In the genomic region with DNA sequence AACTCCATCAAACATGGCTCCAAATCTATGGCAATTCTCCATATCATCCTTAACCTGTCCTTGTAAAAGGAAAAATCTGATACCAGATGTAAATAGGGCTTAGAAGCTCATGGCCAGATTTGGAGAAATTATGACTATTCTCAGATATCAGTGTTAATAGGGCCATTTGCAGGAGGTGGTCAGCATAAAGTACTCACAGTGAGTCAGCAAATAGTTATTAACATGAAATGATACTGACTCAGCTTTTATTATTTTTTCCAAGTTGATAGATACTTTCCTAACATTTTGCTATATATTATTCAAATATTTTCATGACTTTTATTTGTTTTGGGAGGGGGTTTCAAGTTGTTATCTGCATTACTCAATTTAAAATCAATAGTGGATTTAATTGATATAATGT, we compare ENCODE assay signal across 23 cellular contexts. TPM values are rescaled to one million over a fixed set of nuclear protein-coding genes. Genes with fewer than 3 reads are reported as not detected.
DNase-seq lines count a peak whose midpoint lies in the region; ATAC-seq, FAIRE-seq and TF ChIP-seq lines count a peak whose summit lies in the region.
"Had no signal": no experiment of that assay in that cellular context is flagged by ENCODE, and none has a peak within 500 bp of the region (broad histone marks: within the 10 kb centered on the region; RNA-seq: fewer than 3 reads in every experiment).

No MANE protein-coding gene starts in this region.

- no peak overlapping the region for H3K4me3 ChIP-seq in endothelial cell of umbilical vein (replicated peaks in 1 of 3; ENCODE audit: insufficient read depth in 1 of 3, low read depth in 1 of 3, low read length in 3 of 3)
- H3K4me3 ChIP-seq in coronary artery = no peak overlapping the region

- no peaks in the 10 kb centered on the region for H3K79me2 ChIP-seq in endothelial cell of umbilical vein (ENCODE audit: control insufficient read depth, insufficient read depth, low read length)

- CTCF ChIA-PET in endothelial cell of umbilical vein (lab: Charles Lee) = no interaction called here

- no peak for ATAC-seq in esophagus mucosa

- dilution Hi-C loops in endothelial cell of umbilical vein (cut with MboI; ENCODE audit: extremely low pct_ligation_motif_present, low sequenced_read_pairs) = no loop called here

- DNase-seq in EL (peak; percentile 8), HCEC 1CT (peak; percentile 39), endothelial cell of umbilical vein (ENCODE audit: low read depth, low spot score) (no peak), NCI-H524 treated with DMSO at 0.1 percent for 48 hours (lab: John Stamatoyannopoulos, UW) (no peak), coronary artery (ENCODE audit: low spot score) (no peak)
- no peak for DNase-seq in activated effector memory CD4-positive, alpha-beta T cell treated with Interleukin-2 at 50 U/mL for 16 hours
- DNase-seq: AML-193; Caco-2; CD4-positive, alpha-beta T cell; DMS153; DMS79 treated with DMSO at 0.1 percent for 48 hours; GDM1; GOT3; H7 had no signal

- peak overlapping the region; percentile 66 for H2AFZ ChIP-seq in endothelial cell of umbilical vein (ENCODE audit: low read depth, low read length)

- H3K4me2 ChIP-seq in endothelial cell of umbilical vein (ENCODE audit: insufficient read depth, low read length) = no peak overlapping the region
- H3K4me2 ChIP-seq: KMS-11 had no signal

- H3K9ac ChIP-seq in endothelial cell of umbilical vein (replicated peaks; ENCODE audit: extremely low read depth, insufficient read depth, low read length) = no peak overlapping the region
- H3K9ac ChIP-seq: KMS-11 had no signal

- no peak for TF ChIP-seq POLR2A in endothelial cell of umbilical vein (IDR thresholded peaks at IDR 0.05; ENCODE audit: low read depth, low read length)

- H3K27me3 ChIP-seq in endothelial cell of umbilical vein (ENCODE audit: control insufficient read depth in 2 of 2, insufficient read depth in 2 of 2, low read length in 2 of 2) = peaks cover 0 to 2% of the 10 kb centered on the region in 2 experiments

- no peaks in the 10 kb centered on the region for H3K36me3 ChIP-seq in endothelial cell of umbilical vein (ENCODE audit: control insufficient read depth in 2 of 2, extremely low read depth in 1 of 2, insufficient read depth in 2 of 2, low read length in 2 of 2)

- H3K9me3 ChIP-seq in endothelial cell of umbilical vein (replicated peaks; ENCODE audit: control insufficient read depth, insufficient read depth, low read length) = no peaks in the 10 kb centered on the region
- H3K9me3 ChIP-seq: Caco-2 had no signal

- H3K27ac ChIP-seq in endothelial cell of umbilical vein (ENCODE audit: insufficient read depth, low read depth, low read length) = no peak overlapping the region
- H3K27ac ChIP-seq in coronary artery = no peak overlapping the region
- H3K27ac ChIP-seq: C4-2B, KMS-11 had no signal

- no peak for FAIRE-seq in endothelial cell of umbilical vein (lab: Jason Lieb, UNC)
- FAIRE-seq: A204.1, D721Med, GM12892, GM18507, HTR-8/SVneo had no signal

- POLR2A ChIA-PET in endothelial cell of umbilical vein (lab: Charles Lee) = no interaction called here

- no peak for TF ChIP-seq CTCF in endothelial cell of umbilical vein (IDR thresholded peaks at IDR 0.05; ENCODE audit: extremely low read depth in 1 of 2, insufficient read depth in 1 of 2, low read depth in 1 of 2, low read length in 2 of 2)
- TF ChIP-seq CTCF in coronary artery (IDR thresholded peaks at IDR 0.05) = no peak

- H4K20me1 ChIP-seq in endothelial cell of umbilical vein (replicated peaks; ENCODE audit: control insufficient read depth, extremely low read depth, insufficient read depth, low read length) = no peaks in the 10 kb centered on the region

- intact Hi-C loops in endothelial cell of umbilical vein (cut with micrococcal nuclease) = no loop called here

- no peaks in the 10 kb centered on the region for H3K9me1 ChIP-seq in endothelial cell of umbilical vein (replicated peaks; ENCODE audit: control insufficient read depth, extremely low read depth, insufficient read depth, low read length)

- no TSS peak for BruUV-seq in endothelial cell of umbilical vein (replicated peaks; lab: Mats Ljungman, UMichigan)

- H3K4me1 ChIP-seq in endothelial cell of umbilical vein (ENCODE audit: control insufficient read depth, extremely low read depth, insufficient read depth, low read length) = no peaks in the 10 kb centered on the region
- H3K4me1 ChIP-seq: Caco-2 had no signal

TF ChIP-seq in endothelial cell of umbilical vein, 7 proteins besides CTCF, POLR2A, EP300 and RAD21:
- TF ChIP-seq POLR2AphosphoS5 (IDR thresholded peaks at IDR 0.05; ENCODE audit: insufficient read depth, low read depth, low read length) (no peak), MYC (IDR thresholded peaks at IDR 0.05; ENCODE audit: low read depth, low read length) (no peak), GATA2 (IDR thresholded peaks at IDR 0.05; ENCODE audit: insufficient read depth, insufficient read length, low read depth, low read length) (no peak), MAX (IDR thresholded peaks at IDR 0.05; ENCODE audit: insufficient read depth, insufficient read length) (no peak), EZH2 (IDR thresholded peaks at IDR 0.05; ENCODE audit: borderline replicate concordance, low read depth, low read length, severe bottlenecking) (no peak), JUN (IDR thresholded peaks at IDR 0.05; ENCODE audit: borderline replicate concordance, insufficient read depth, insufficient read length, low read depth) (no peak), FOS (IDR thresholded peaks at IDR 0.05; ENCODE audit: borderline replicate concordance, insufficient read depth, low read length) (no peak)
TF ChIP-seq in endothelial cell of umbilical vein: peak in this region for 0.

RNA-seq across cellular contexts. Expression of gene IQCJ, which starts 11.5 kb away (rescaled TPM):
- total RNA-seq in endothelial cell of umbilical vein (not detected in 2 replicates), esophagus mucosa (not detected)
- not detected in 2 replicates for polyA plus RNA-seq in endothelial cell of umbilical vein
- not detected in 2 replicates for polyA plus RNA-seq in endothelial cell of umbilical vein (2011; cell fraction: cytosol; rRNA removed)
- polyA plus RNA-seq in endothelial cell of umbilical vein (2011; cell fraction: nucleus; rRNA removed) = not detected in 2 replicates
- polyA plus RNA-seq in endothelial cell of umbilical vein (2012) = not detected in 2 replicates
- not detected in 2 replicates for polyA minus RNA-seq in endothelial cell of umbilical vein
- not detected for polyA minus RNA-seq in endothelial cell of umbilical vein (2011; cell fraction: cytosol; rRNA and poly(A)+ RNA removed)
- 0.38 TPM in 1 of 2 replicates, not detected in the other for polyA minus RNA-seq in endothelial cell of umbilical vein (2011; cell fraction: nucleus; rRNA and poly(A)+ RNA removed)
- total RNA-seq: Caco-2; CD4-positive, alpha-beta T cell; H7 had no signal
- polyA plus RNA-seq: BJ had no signal

Comparison
In these comparisons a context has a peak if more than half of its experiments do, and no peak if none do; other contexts are left out.
1. DNase-seq: peak in EL (single experiment) and HCEC 1CT (single experiment); none in endothelial cell of umbilical vein (single experiment), NCI-H524 treated with DMSO at 0.1 percent for 48 hours (single experiment), coronary artery (single experiment) and activated effector memory CD4-positive, alpha-beta T cell treated with Interleukin-2 at 50 U/mL for 16 hours (single experiment).